8 cellular contexts compared by ENCODE assay signal in genomic region chr13:69857188-69857821, GRCh38.
DNase-seq lines count a peak whose midpoint lies in the region; ATAC-seq and TF ChIP-seq lines count a peak whose summit lies in the region.

No MANE protein-coding gene starts in this region.

- no peak overlapping the region for H2AFZ ChIP-seq in neuronal stem cell (ENCODE audit: low read length)

- no peaks in the 10 kb centered on the region for H3K27me3 ChIP-seq in NT2/D1 (ENCODE audit: insufficient read depth, insufficient read length)
- H3K27me3 ChIP-seq in dorsolateral prefrontal cortex = no peaks in the 10 kb centered on the region
- no peaks in the 10 kb centered on the region for H3K27me3 ChIP-seq in neuronal stem cell (ENCODE audit: control insufficient read depth in 3 of 3, insufficient read depth in 3 of 3, low read depth in 1 of 3, low read length in 3 of 3)

- intact Hi-C loops in dorsolateral prefrontal cortex (cut with DNase I) = loop anchor here in 1 of 2 donors (10.0 kb wide), 1 partner anchor 323 kb away; no protein-coding TSS in a partner anchor

- H2BK120ac ChIP-seq in neuronal stem cell (ENCODE audit: low read depth, low read length) = no peak overlapping the region

- no peak overlapping the region for H3K23ac ChIP-seq in neuronal stem cell (ENCODE audit: low read depth, low read length, poor library complexity)

- no peak overlapping the region for H3K4me3 Mint-ChIP-seq in activated CD4-positive, alpha-beta T cell treated with anti-CD3 and anti-CD28 coated beads, Interleukin-2, amount 10 ng/mL, durations not matched to agents 7 days and 5 days

- POLR2A ChIA-PET in activated CD4-positive, alpha-beta T cell treated with anti-CD3 and anti-CD28 coated beads, Interleukin-2, amount 10 ng/mL, durations not matched to agents 7 days and 5 days (lab: Charles Lee) = no interaction called here

- no CpG with 5 or more reads among the region's 4 CpGs for WGBS in neuronal stem cell (ENCODE audit: extremely low coverage in 2 of 2, insufficient read length in 2 of 2, insufficient replicate concordance in 1 of 2), 2 donors

- no peak overlapping the region for H2BK12ac ChIP-seq in neuronal stem cell (ENCODE audit: low read length)

- H4K91ac ChIP-seq in neuronal stem cell (ENCODE audit: low read depth, low read length, poor library complexity) = no peak overlapping the region

- no peak overlapping the region for H3K27ac Mint-ChIP-seq in activated CD4-positive, alpha-beta T cell treated with anti-CD3 and anti-CD28 coated beads, Interleukin-2, amount 10 ng/mL, durations not matched to agents 7 days and 5 days

- no peaks in the 10 kb centered on the region for H3K9me3 Mint-ChIP-seq in activated CD4-positive, alpha-beta T cell treated with anti-CD3 and anti-CD28 coated beads, Interleukin-2, amount 10 ng/mL, durations not matched to agents 7 days and 5 days

- H2BK15ac ChIP-seq in neuronal stem cell (ENCODE audit: low read length) = no peak overlapping the region

- no peak overlapping the region for H3K9ac ChIP-seq in NT2/D1 (ENCODE audit: insufficient read length, low read depth)
- H3K9ac ChIP-seq in neuronal stem cell (ENCODE audit: low read depth, low read length, poor library complexity) = no peak overlapping the region

- H4K8ac ChIP-seq in neuronal stem cell (ENCODE audit: low read depth, low read length) = no peak overlapping the region

- H2BK5ac ChIP-seq in neuronal stem cell (ENCODE audit: low read length) = no peak overlapping the region

- no peaks in the 10 kb centered on the region for H3K36me3 ChIP-seq in NT2/D1 (ENCODE audit: insufficient read depth, insufficient read length, low read length)
- no peaks in the 10 kb centered on the region for H3K36me3 ChIP-seq in neuronal stem cell (replicated peaks in 1 of 2; ENCODE audit: control insufficient read depth in 2 of 2, insufficient read depth in 2 of 2, low read length in 2 of 2)

- H3K79me1 ChIP-seq in neuronal stem cell (ENCODE audit: low read depth, low read length) = no peaks in the 10 kb centered on the region

- H3K9me3 ChIP-seq in NT2/D1 (ENCODE audit: insufficient read depth, low read length) = no peaks in the 10 kb centered on the region
- H3K9me3 ChIP-seq in neuronal stem cell (replicated peaks in 1 of 2; ENCODE audit: control insufficient read depth in 2 of 2, insufficient read depth in 1 of 2, low read depth in 1 of 2, low read length in 2 of 2) = no peaks in the 10 kb centered on the region

- H3K27me3 Mint-ChIP-seq in activated CD4-positive, alpha-beta T cell treated with anti-CD3 and anti-CD28 coated beads, Interleukin-2, amount 10 ng/mL, durations not matched to agents 7 days and 5 days = no peaks in the 10 kb centered on the region

- H3K4me2 ChIP-seq in neuronal stem cell (ENCODE audit: insufficient read depth, low read length, poor library complexity, severe bottlenecking) = no peak overlapping the region

- H3K4ac ChIP-seq in neuronal stem cell (ENCODE audit: low read length) = no peak overlapping the region

- H2AK5ac ChIP-seq in neuronal stem cell (ENCODE audit: low read depth, low read length) = no peak overlapping the region

- no peak overlapping the region for H3K18ac ChIP-seq in neuronal stem cell (ENCODE audit: low read length)

- no peaks in the 10 kb centered on the region for H3K36me3 Mint-ChIP-seq in activated CD4-positive, alpha-beta T cell treated with anti-CD3 and anti-CD28 coated beads, Interleukin-2, amount 10 ng/mL, durations not matched to agents 7 days and 5 days (ENCODE audit: low read depth)

- no peak overlapping the region for H3K14ac ChIP-seq in neuronal stem cell (ENCODE audit: low read length)

- H3K4me1 ChIP-seq in NT2/D1 (ENCODE audit: insufficient read depth, insufficient read length) (no peaks in the 10 kb centered on the region), neuronal stem cell (ENCODE audit: control insufficient read depth in 2 of 2, insufficient read depth in 1 of 2, low read depth in 1 of 2, low read length in 2 of 2) (no peaks in the 10 kb centered on the region)

- peak; percentile 89 for ATAC-seq in GM21526 (IDR thresholded peaks at IDR 0.05; ENCODE audit: low FRiP score, unreplicated experiment)

- DNase-seq in EH (ENCODE audit: low read depth) (peak; percentile 1), HT1080 (ENCODE audit: low read depth) (peak; percentile 53), NT2/D1 (ENCODE audit: low read depth, low spot score) (peak; percentile 15), dorsolateral prefrontal cortex (no peak), neuronal stem cell (ENCODE audit: low spot score) (peak; percentile 47), DMS79 (lab: John Stamatoyannopoulos, UW) (no peak)
- DNase-seq in activated CD4-positive, alpha-beta T cell treated with anti-CD3 and anti-CD28 coated beads, Interleukin-2, amount 10 ng/mL, durations not matched to agents 7 days and 5 days = no peak

- H3K4me3 ChIP-seq in NT2/D1 (ENCODE audit: insufficient read length, low read depth) = no peak overlapping the region
- H3K4me3 ChIP-seq in dorsolateral prefrontal cortex = no peak overlapping the region
- H3K4me3 ChIP-seq in neuronal stem cell (ENCODE audit: low read length in 2 of 2) = no peak overlapping the region

- H3K27ac ChIP-seq in dorsolateral prefrontal cortex (no peak overlapping the region), neuronal stem cell (replicated peaks; ENCODE audit: low read length) (no peak overlapping the region)

- CTCF ChIA-PET in activated CD4-positive, alpha-beta T cell treated with anti-CD3 and anti-CD28 coated beads, Interleukin-2, amount 10 ng/mL, durations not matched to agents 7 days and 5 days (lab: Charles Lee) = no interaction called here

- H3K4me1 Mint-ChIP-seq in activated CD4-positive, alpha-beta T cell treated with anti-CD3 and anti-CD28 coated beads, Interleukin-2, amount 10 ng/mL, durations not matched to agents 7 days and 5 days = no peaks in the 10 kb centered on the region

- peak; percentile 52 to 82 (median 68) for TF ChIP-seq CTCF in dorsolateral prefrontal cortex (IDR thresholded peaks at IDR 0.05 in 54 of 56, conservative IDR thresholded peaks at IDR 0.05 in 2 of 56; ENCODE audit: low read depth in 1 of 56, partially characterized antibody in 56 of 56)

Comparison
In these comparisons a context has a peak if more than half of its experiments do, and no peak if none do; other contexts are left out.
1. DNase-seq: peak in EH (single experiment), HT1080 (single experiment), NT2/D1 (single experiment) and neuronal stem cell (single experiment); none in dorsolateral prefrontal cortex (0 of 10), DMS79 (single experiment) and activated CD4-positive, alpha-beta T cell treated with anti-CD3 and anti-CD28 coated beads, Interleukin-2, amount 10 ng/mL, durations not matched to agents 7 days and 5 days (single experiment).